25 cellular contexts compared by ENCODE assay signal in the genomic region with DNA sequence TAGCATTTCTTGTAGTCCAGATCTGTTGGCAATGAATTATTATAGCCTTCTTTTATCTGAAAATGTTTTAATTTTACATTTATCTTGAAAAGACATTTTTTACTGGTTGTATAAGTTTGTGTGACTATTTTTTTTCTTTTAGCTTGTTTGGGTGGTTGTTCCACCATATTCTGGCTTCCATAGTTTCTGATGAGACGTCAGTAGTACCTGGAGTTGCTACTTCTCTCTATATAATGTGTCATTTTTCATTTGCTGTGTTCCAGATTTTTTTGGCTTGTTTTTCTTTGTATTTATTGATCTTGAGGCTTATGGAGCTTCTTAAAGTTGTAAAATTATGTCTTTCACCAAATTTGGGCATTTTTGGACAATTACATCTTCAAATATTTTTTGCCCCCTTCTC.
A peak's percentile ranks its signal among the peaks of the same experiment; 100 is the strongest.
DNase-seq lines count a peak whose midpoint lies in the region; ATAC-seq, FAIRE-seq and TF ChIP-seq lines count a peak whose summit lies in the region.
"Had no signal": no experiment of that assay in that cellular context is flagged by ENCODE, and none has a peak within 500 bp of the region (broad histone marks: within the 10 kb centered on the region; RNA-seq: fewer than 3 reads in every experiment).

No MANE protein-coding gene starts in this region.

- intact Hi-C loops in HepG2 (cut with micrococcal nuclease; ENCODE audit: unreplicated experiment), result no loop called here
- intact Hi-C loops in right lobe of liver (cut with DNase I), result no loop called here
- intact Hi-C loops in HCT116 (cut with micrococcal nuclease), result no loop called here

- H4K20me1 ChIP-seq in HepG2 (ENCODE audit: insufficient read depth, low read length), result no peaks in the 10 kb centered on the region
- H4K20me1 ChIP-seq in HCT116 (ENCODE audit: insufficient read depth), result no peaks in the 10 kb centered on the region
- H4K20me1 ChIP-seq: BLaER1 treated with 17β-estradiol and CSF1 and Interleukin-3, amounts not matched to agents 10 nM and 100 nM had no signal

- H3K79me2 ChIP-seq in HepG2 (ENCODE audit: insufficient read depth, low read length) (no peaks in the 10 kb centered on the region), HCT116 (ENCODE audit: insufficient read depth, low read length) (no peaks in the 10 kb centered on the region)

- BruUV-seq in HepG2 (replicated peaks; lab: Mats Ljungman, UMichigan), result no TSS peak
- no TSS peak for BruUV-seq in HCT116 (replicated peaks; lab: Mats Ljungman, UMichigan)

- no peak for TF ChIP-seq POLR2A in HepG2 (IDR thresholded peaks at IDR 0.05; ENCODE audit: insufficient read depth in 1 of 2, low read depth in 2 of 2, low read length in 2 of 2)
- no peak for TF ChIP-seq POLR2A in right lobe of liver (IDR thresholded peaks at IDR 0.05)
- TF ChIP-seq POLR2A in HCT116 (IDR thresholded peaks at IDR 0.05; ENCODE audit: borderline replicate concordance, extremely low read depth, insufficient read depth, insufficient read length), result no peak

- POLR2A ChIA-PET in HepG2 (lab: Yijun Ruan, JAX), result no interaction called here
- POLR2A ChIA-PET in HCT116 (lab: Charles Lee), result no interaction called here
- POLR2A ChIA-PET in WTC11 (lab: Charles Lee), result no interaction called here

- H3K36me3 ChIP-seq in HepG2 (replicated peaks in 1 of 2; ENCODE audit: control insufficient read depth in 1 of 2, insufficient read depth in 2 of 2, low read length in 2 of 2), result no peaks in the 10 kb centered on the region
- H3K36me3 ChIP-seq in right lobe of liver, result no peaks in the 10 kb centered on the region
- H3K36me3 ChIP-seq in HCT116 (ENCODE audit: control insufficient read depth in 1 of 2, insufficient read depth in 2 of 2, low read length in 2 of 2), result no peaks in the 10 kb centered on the region
- H3K36me3 ChIP-seq: BE2C; BLaER1 treated with 17β-estradiol and CSF1 and Interleukin-3, amounts not matched to agents 10 nM and 100 nM; HAP-1 had no signal

- TF ChIP-seq EP300 in HepG2 (IDR thresholded peaks at IDR 0.05; ENCODE audit: low read depth in 2 of 2, low read length in 2 of 2), result no peak
- no peak for TF ChIP-seq EP300 in HepG2 (CRISPR knock-in tag; IDR thresholded peaks at IDR 0.05; ENCODE audit: borderline replicate concordance)

- in situ Hi-C loops in HepG2 (cut with HindIII; ENCODE audit: extremely low pct_ligation_motif_present, low pct_unique_long_range_greater_than_20kb), result no loop called here

- H3K27ac ChIP-seq in HepG2 (ENCODE audit: extremely low read length, insufficient read depth, low read length) (no peak overlapping the region), right lobe of liver (no peak overlapping the region), HCT116 (ENCODE audit: low read depth, low read length) (no peak overlapping the region)
- H3K27ac ChIP-seq: A549; BLaER1 treated with 17β-estradiol and CSF1 and Interleukin-3, amounts not matched to agents 10 nM and 100 nM had no signal

- TF ChIP-seq CTCF in HepG2 (CRISPR knock-in tag; IDR thresholded peaks at IDR 0.05), result no peak
- no peak for TF ChIP-seq CTCF in right lobe of liver (IDR thresholded peaks at IDR 0.05)
- TF ChIP-seq CTCF in HCT116 (IDR thresholded peaks at IDR 0.05 in 2 of 3, conservative IDR thresholded peaks at IDR 0.05 in 1 of 3; ENCODE audit: borderline replicate concordance in 1 of 3, insufficient read depth in 1 of 3, low read depth in 2 of 3, low read length in 2 of 3), result no peak
- no peak for TF ChIP-seq CTCF in WTC11 (IDR thresholded peaks at IDR 0.05)

- no peaks in the 10 kb centered on the region for H3K9me3 ChIP-seq in HepG2 (ENCODE audit: low read length)
- H3K9me3 ChIP-seq in right lobe of liver, result no peaks in the 10 kb centered on the region
- 0 out of 4 replicates have a peak, but pooled peaks cover 0 to 4% of the 10 kb centered on the region in 2 experiments for H3K9me3 ChIP-seq in HCT116 (ENCODE audit: control insufficient read depth in 1 of 2, insufficient read depth in 1 of 2, low read depth in 1 of 2, low read length in 2 of 2)
- H3K9me3 ChIP-seq: BE2C, HAP-1 had no signal

- H3K9me2 ChIP-seq in HCT116 (ENCODE audit: insufficient read depth), result no peaks in the 10 kb centered on the region

- CTCF ChIA-PET in HepG2 (lab: Yijun Ruan, JAX; ENCODE audit: low intra/inter-chr PET ratio, low total read pairs), result no interaction called here
- CTCF ChIA-PET in HCT116 (lab: Charles Lee), result no interaction called here
- CTCF ChIA-PET in WTC11 (lab: Charles Lee), result interaction anchor here (2.7 kb wide), 1 partner anchor 31 kb away, joined by 8 read pairs; no protein-coding TSS in a partner anchor

- H3K4me2 ChIP-seq in HepG2 (ENCODE audit: low read depth, low read length) (no peak overlapping the region), HCT116 (ENCODE audit: low read length) (no peak overlapping the region)
- H3K4me2 ChIP-seq: A549 had no signal

- peaks cover 3 to 18% of the 10 kb centered on the region in 2 experiments for H3K27me3 ChIP-seq in HepG2 (ENCODE audit: control insufficient read depth in 1 of 2, insufficient read depth in 2 of 2, low read length in 2 of 2)
- no peaks in the 10 kb centered on the region for H3K27me3 ChIP-seq in right lobe of liver
- H3K27me3 ChIP-seq in HCT116 (ENCODE audit: insufficient read depth, low read length), result peaks cover 10% of the 10 kb centered on the region

- peaks cover 34% of the 10 kb centered on the region for H3K9me3 Mint-ChIP-seq in WTC11

- WGBS in HepG2 (ENCODE audit: low lambda C conversion rate), result 6% methylated on average over 1 of the region's 1 CpG
- WGBS in right lobe of liver (ENCODE audit: insufficient coverage, low coverage, low lambda C conversion rate, missing lambda C conversion rate), result 64% methylated on average over 1 of the region's 1 CpG

- H3K4me3 ChIP-seq in HepG2 (replicated peaks in 1 of 3; ENCODE audit: insufficient read depth in 1 of 3, low read depth in 2 of 3, low read length in 3 of 3) (no peak overlapping the region), right lobe of liver (no peak overlapping the region), HCT116 (replicated peaks in 1 of 2; ENCODE audit: low read depth in 1 of 2, low read length in 2 of 2) (no peak overlapping the region)
- H3K4me3 ChIP-seq: A549; BLaER1 treated with 17β-estradiol and CSF1 and Interleukin-3, amounts not matched to agents 10 nM and 100 nM; HAP-1 had no signal

- no peak overlapping the region for H3K4me3 Mint-ChIP-seq in WTC11
- H3K4me3 Mint-ChIP-seq: CD14-positive monocyte had no signal

- RAD21 ChIA-PET in HCT116 (lab: Charles Lee; ENCODE audit: low non-redundant PET in 1 of 2, low total read pairs in 2 of 2, uncharacterized antibody in 2 of 2, unreplicated experiment in 2 of 2), result no interaction called here

- no peak overlapping the region for H3K27ac Mint-ChIP-seq in WTC11
- H3K27ac Mint-ChIP-seq: CD14-positive monocyte had no signal

- no peak for DNase-seq in HepG2 (ENCODE audit: low spot score)
- DNase-seq in right lobe of liver, result no peak
- DNase-seq in HCT116 (ENCODE audit: low read depth, low spot score), result no peak
- DNase-seq in WTC11 (ENCODE audit: low spot score), result no peak
- no peak for DNase-seq in KG1 (lab: John Stamatoyannopoulos, UW)
- no peak for DNase-seq in ecto neural progenitor cell (ENCODE audit: low spot score)
- DNase-seq: 8988T; ACHN; AML-193; BE2C; CD8-positive, alpha-beta memory T cell; DMS 273 treated with DMSO at 0.1 percent for 48 hours; DMS53; DMS79 treated with DMSO at 0.1 percent for 48 hours; GF-D8; GOT3 had no signal

- H3K27me3 Mint-ChIP-seq in WTC11 (ENCODE audit: low read depth), result peaks cover 70% of the 10 kb centered on the region

- no peak overlapping the region for H2AFZ ChIP-seq in HepG2 (ENCODE audit: low read length)
- no peak overlapping the region for H2AFZ ChIP-seq in HCT116 (ENCODE audit: low read depth, low read length, poor library complexity, severe bottlenecking)

- ATAC-seq in HepG2 (no peak), right lobe of liver (no peak), HCT116 (no peak), WTC11 (no peak), HG02973 (IDR thresholded peaks at IDR 0.05; ENCODE audit: unreplicated experiment) (no peak)
- ATAC-seq: A549 had no signal

- no peak overlapping the region for H3K9ac ChIP-seq in HepG2 (ENCODE audit: insufficient read depth, low read depth, low read length)
- H3K9ac ChIP-seq in HCT116 (ENCODE audit: low read length), result no peak overlapping the region
- H3K9ac ChIP-seq: BLaER1 treated with 17β-estradiol and CSF1 and Interleukin-3, amounts not matched to agents 10 nM and 100 nM had no signal

- H3K4me1 ChIP-seq in HepG2 (ENCODE audit: insufficient read depth, low read length) (no peaks in the 10 kb centered on the region), right lobe of liver (no peaks in the 10 kb centered on the region), HCT116 (ENCODE audit: control insufficient read depth in 1 of 2, insufficient read depth in 2 of 2, low read length in 2 of 2) (no peaks in the 10 kb centered on the region)
- H3K4me1 ChIP-seq: A549, BE2C, HAP-1 had no signal

- TF ChIP-seq RAD21 in HepG2 (CRISPR knock-in tag; IDR thresholded peaks at IDR 0.05), result no peak
- TF ChIP-seq RAD21 in HCT116 (IDR thresholded peaks at IDR 0.05; ENCODE audit: low read depth), result no peak

- no peaks in the 10 kb centered on the region for H3K4me1 Mint-ChIP-seq in WTC11

- H3K36me3 Mint-ChIP-seq in WTC11, result peaks cover 15% of the 10 kb centered on the region
- H3K36me3 Mint-ChIP-seq: CD14-positive monocyte had no signal

- FAIRE-seq in HepG2 (lab: Jason Lieb, UNC), result no peak
- FAIRE-seq: A549, D721Med, GM12891, GM18507, H54 had no signal

TF ChIP-seq in HepG2, 621 proteins besides CTCF, POLR2A, EP300 and RAD21 (continues in another document):
- peak; percentile 95 for TF ChIP-seq ZNF317 (CRISPR knock-in tag; IDR thresholded peaks at IDR 0.05)

TF ChIP-seq in HCT116, 20 proteins besides CTCF, POLR2A, EP300 and RAD21:
- no peak for TF ChIP-seq CEBPB (IDR thresholded peaks at IDR 0.05; ENCODE audit: low read depth)
- 0 out of 2 replicates have a peak, but pooled peaks have one; percentile 37 for TF ChIP-seq CBX3 (IDR thresholded peaks at IDR 0.05; ENCODE audit: low read depth)

TF ChIP-seq in WTC11, 78 proteins besides CTCF, POLR2A, EP300 and RAD21 (continues in another document):
- no peak for TF ChIP-seq ESRRA (CRISPR knock-in tag; IDR thresholded peaks at IDR 0.05; ENCODE audit: borderline replicate concordance)
- no peak for TF ChIP-seq TEAD4 (CRISPR knock-in tag; IDR thresholded peaks at IDR 0.05)
- no peak for TF ChIP-seq MYBL2 (CRISPR knock-in tag; IDR thresholded peaks at IDR 0.05)
- TF ChIP-seq TP53 (CRISPR knock-in tag; IDR thresholded peaks at IDR 0.05), result no peak
- peak; percentile 83; the same call in 1 of the 2 replicates for TF ChIP-seq ZNF317 (CRISPR knock-in tag; IDR thresholded peaks at IDR 0.05; ENCODE audit: borderline replicate concordance, low read depth)
- TF ChIP-seq, protein P1, sequence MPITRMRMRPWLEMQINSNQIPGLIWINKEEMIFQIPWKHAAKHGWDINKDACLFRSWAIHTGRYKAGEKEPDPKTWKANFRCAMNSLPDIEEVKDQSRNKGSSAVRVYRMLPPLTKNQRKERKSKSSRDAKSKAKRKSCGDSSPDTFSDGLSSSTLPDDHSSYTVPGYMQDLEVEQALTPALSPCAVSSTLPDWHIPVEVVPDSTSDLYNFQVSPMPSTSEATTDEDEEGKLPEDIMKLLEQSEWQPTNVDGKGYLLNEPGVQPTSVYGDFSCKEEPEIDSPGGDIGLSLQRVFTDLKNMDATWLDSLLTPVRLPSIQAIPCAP (CRISPR knock-in tag; IDR thresholded peaks at IDR 0.05), result no peak
